ENCODE assay signal across 7 cellular contexts in genomic region chr15:32667321-32667720, GRCh38. TPM values are rescaled to one million over a fixed set of nuclear protein-coding genes. Genes with fewer than 3 reads are reported as not detected.
"Had no signal": no experiment of that assay in that cellular context is flagged by ENCODE, and none has a peak within 500 bp of the region (broad histone marks: within the 10 kb centered on the region; RNA-seq: fewer than 3 reads in every experiment).

No MANE protein-coding gene starts in this region.

- H3K4me3 Mint-ChIP-seq: GM23338, H9 had no signal

- H3K9me3 Mint-ChIP-seq: GM23338, H9 had no signal

- H3K4me3 ChIP-seq: GM23338, K562 had no signal

- ATAC-seq: GM23338, HepG2, K562 had no signal

- DNase-seq: H9, HCEC 1CT had no signal

- H3K27ac Mint-ChIP-seq: GM23338, H9 had no signal

- H3K27ac ChIP-seq: HL-60 had no signal

RNA-seq across cellular contexts. Expression of gene GREM1, which starts 50.5 kb away (rescaled TPM):
- total RNA-seq: HT1080 had no signal
